8 cellular contexts compared by ENCODE assay signal in genomic region chr10:112115781-112116385, GRCh38.
DNase-seq lines count a peak whose midpoint lies in the region; ATAC-seq, FAIRE-seq and TF ChIP-seq lines count a peak whose summit lies in the region.

No MANE protein-coding gene starts in this region.

- H3K4me3 ChIP-seq in cardiac fibroblast (replicated peaks in 1 of 2; ENCODE audit: low read depth in 2 of 2, low read length in 2 of 2): no peak overlapping the region

- no peak overlapping the region for H3K4me3 Mint-ChIP-seq in mesothelial cell of epicardium

- TF ChIP-seq CTCF in cardiac fibroblast (IDR thresholded peaks at IDR 0.05; ENCODE audit: low read depth, low read length) (peak; percentile 82), mesothelial cell of epicardium (IDR thresholded peaks at IDR 0.05; ENCODE audit: unreplicated experiment) (peak; percentile 61)

- peaks cover 34% of the 10 kb centered on the region for H3K27me3 Mint-ChIP-seq in mesothelial cell of epicardium (ENCODE audit: low read depth)

- H3K36me3 Mint-ChIP-seq in mesothelial cell of epicardium: no peaks in the 10 kb centered on the region

- no peaks in the 10 kb centered on the region for H3K9me3 Mint-ChIP-seq in mesothelial cell of epicardium

- no peak overlapping the region for H3K27ac Mint-ChIP-seq in mesothelial cell of epicardium

- no peaks in the 10 kb centered on the region for H3K4me1 Mint-ChIP-seq in mesothelial cell of epicardium

- peak; percentile 75 for ATAC-seq in GM21390 (IDR thresholded peaks at IDR 0.05; ENCODE audit: unreplicated experiment)

- FAIRE-seq in urothelium cell line (lab: Jason Lieb, UNC): no peak

- peak; percentile 53 for DNase-seq in ELR (ENCODE audit: low read depth)
- DNase-seq in HT1080 (ENCODE audit: low read depth): peak; percentile 46
- peak; percentile 10 for DNase-seq in T follicular helper cell (ENCODE audit: low read depth)
- DNase-seq in cardiac fibroblast (ENCODE audit: low read depth in 2 of 2): peak; percentile 21 to 35
- DNase-seq in mesothelial cell of epicardium (ENCODE audit: low spot score in 2 of 2, unreplicated experiment in 2 of 2): peak in 1 of 2 experiments; percentile 45
- peak; percentile 44 for DNase-seq in urothelium cell line (ENCODE audit: low spot score)
- no peak for DNase-seq in NCI-H187 (lab: John Stamatoyannopoulos, UW)

Comparison
In these comparisons a context has a peak if more than half of its experiments do, and no peak if none do; other contexts are left out.
1. DNase-seq: peak in ELR (single experiment), HT1080 (single experiment), T follicular helper cell (single experiment), cardiac fibroblast (2 of 2) and urothelium cell line (single experiment); none in NCI-H187 (0 of 2).